ENCODE assay signal across 9 cellular contexts in the genomic region with DNA sequence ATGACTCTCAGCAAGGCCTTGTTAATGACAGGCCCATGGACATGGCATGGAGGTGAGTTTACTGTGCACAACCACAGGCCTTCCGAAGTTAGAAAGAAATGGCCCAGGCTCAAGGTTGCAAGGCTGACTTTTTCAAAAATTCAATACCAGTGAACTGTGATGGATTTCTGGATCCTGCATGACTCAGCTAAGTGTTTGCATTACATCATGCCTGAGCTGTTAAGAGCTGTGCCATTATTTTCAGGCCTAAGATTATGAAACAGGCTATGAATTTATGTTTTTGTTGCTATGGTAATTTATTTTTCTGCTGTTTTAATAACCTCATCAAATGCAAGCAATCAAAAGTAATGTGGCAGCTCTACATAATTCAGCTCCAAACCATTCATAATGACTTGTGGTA.
A peak's percentile ranks its signal among the peaks of the same experiment; 100 is the strongest.
DNase-seq lines count a peak whose midpoint lies in the region; ATAC-seq lines count a peak whose summit lies in the region.
"Had no signal": no experiment of that assay in that cellular context is flagged by ENCODE, and none has a peak within 500 bp of the region (broad histone marks: within the 10 kb centered on the region; RNA-seq: fewer than 3 reads in every experiment).

No MANE protein-coding gene starts in this region.

- no peaks in the 10 kb centered on the region for H3K79me2 ChIP-seq in mesendoderm (ENCODE audit: control insufficient read depth, insufficient read depth, low read length)

- H3K18ac ChIP-seq in mesendoderm (ENCODE audit: low read length), result no peak overlapping the region

- no peaks in the 10 kb centered on the region for H3K79me1 ChIP-seq in mesendoderm (ENCODE audit: low read length)

- no peaks in the 10 kb centered on the region for H3K36me3 ChIP-seq in mesendoderm (ENCODE audit: control insufficient read depth, insufficient read depth, low read length)

- DNase-seq in AG08396 (ENCODE audit: low spot score) (peak; percentile 31), LoVo (ENCODE audit: low spot score) (peak; percentile 17), cerebellar cortex (ENCODE audit: low spot score) (peak; percentile 12), mesendoderm (peak; percentile 13), KG1 (lab: John Stamatoyannopoulos, UW) (no peak)
- DNase-seq: DND-41 had no signal

- H2BK15ac ChIP-seq in mesendoderm (replicated peaks; ENCODE audit: low read depth), result no peak overlapping the region

- H2BK5ac ChIP-seq in mesendoderm (ENCODE audit: low read length), result no peak overlapping the region

- ATAC-seq in HG03378 (IDR thresholded peaks at IDR 0.05; ENCODE audit: unreplicated experiment) (no peak), GM19328 (IDR thresholded peaks at IDR 0.05; ENCODE audit: unreplicated experiment) (no peak), HG03460 (IDR thresholded peaks at IDR 0.05; ENCODE audit: unreplicated experiment) (no peak)

- H3K4me1 ChIP-seq in mesendoderm (ENCODE audit: control insufficient read depth, low read depth, low read length), result no peaks in the 10 kb centered on the region

- no peak overlapping the region for H3K4me3 ChIP-seq in mesendoderm (ENCODE audit: low read length)

- H2AK5ac ChIP-seq in mesendoderm (ENCODE audit: low read length), result no peak overlapping the region

- H3K4ac ChIP-seq in mesendoderm (ENCODE audit: low read depth, low read length), result no peak overlapping the region

- no peak overlapping the region for H3K4me2 ChIP-seq in mesendoderm (ENCODE audit: low read length)

- no peak overlapping the region for H3K23ac ChIP-seq in mesendoderm (ENCODE audit: low read length)

- no peak overlapping the region for H3K56ac ChIP-seq in mesendoderm (ENCODE audit: low read length)

- H2BK120ac ChIP-seq in mesendoderm (ENCODE audit: low read depth, low read length), result no peak overlapping the region

- no peaks in the 10 kb centered on the region for H3K27me3 ChIP-seq in mesendoderm (ENCODE audit: insufficient read depth, low read length, poor library complexity)

- H4K8ac ChIP-seq in mesendoderm (ENCODE audit: low read depth, low read length), result no peak overlapping the region

- no peak overlapping the region for H4K5ac ChIP-seq in mesendoderm (ENCODE audit: low read length)

- no peak overlapping the region for H3K9ac ChIP-seq in mesendoderm (ENCODE audit: low read length)

- no peak overlapping the region for H3K27ac ChIP-seq in mesendoderm (ENCODE audit: low read depth, low read length)

- WGBS in mesendoderm (ENCODE audit: extremely low coverage, insufficient coverage, low lambda C conversion rate), result no CpG with 5 or more reads among the region's 1 CpG
